1 cellular context compared by ENCODE assay signal in the genomic region with DNA sequence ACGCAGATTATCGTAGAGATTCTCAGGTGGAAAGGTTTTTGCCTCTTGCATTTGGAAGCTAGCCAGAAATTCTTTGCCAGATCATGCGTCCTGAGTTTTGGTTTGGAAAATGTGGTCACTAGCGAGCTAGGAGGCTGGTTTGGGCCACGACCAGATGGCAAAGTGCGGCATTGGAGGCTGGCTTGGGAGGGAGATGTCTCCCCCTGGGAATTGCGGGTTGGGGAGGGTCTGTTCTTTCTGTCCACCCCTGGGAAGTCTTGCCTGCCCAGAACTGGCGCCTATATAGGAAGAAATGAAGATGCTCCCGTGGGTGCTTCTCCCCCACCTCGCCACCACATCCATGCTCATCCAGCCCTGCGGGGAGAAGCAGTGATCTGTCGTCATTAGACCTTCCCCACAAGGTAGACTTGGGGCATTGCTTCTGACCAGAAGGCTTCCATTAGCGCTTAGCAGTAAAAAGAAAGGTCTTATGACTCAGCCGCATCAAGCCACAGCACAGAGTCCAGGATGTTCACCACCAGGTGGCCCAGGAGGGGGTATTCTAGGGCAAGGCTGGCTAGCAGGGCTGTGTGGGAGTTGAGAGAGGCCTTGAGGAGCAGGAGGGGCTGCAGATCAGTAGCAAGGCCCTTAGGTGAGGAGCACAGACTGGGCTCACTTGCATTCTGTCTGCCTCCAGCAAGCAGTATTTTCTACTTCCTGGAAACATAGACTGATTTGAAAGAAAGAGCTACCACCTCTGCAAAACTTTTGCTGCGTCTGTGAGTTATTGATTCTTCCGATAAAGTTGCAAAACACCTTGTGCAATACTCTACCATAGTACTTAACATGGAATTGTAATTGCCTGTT.
TF ChIP-seq lines count a peak whose summit lies in the region.

No MANE protein-coding gene starts in this region.

TF ChIP-seq in HepG2, 621 proteins besides CTCF, POLR2A, EP300 and RAD21 (continued from another document and continues in another):
- TF ChIP-seq MLXIP (CRISPR knock-in tag; IDR thresholded peaks at IDR 0.05; ENCODE audit: borderline replicate concordance), result no peak
- no peak for TF ChIP-seq SNAI1 (CRISPR knock-in tag; IDR thresholded peaks at IDR 0.05; ENCODE audit: borderline replicate concordance)
- TF ChIP-seq, protein P1, sequence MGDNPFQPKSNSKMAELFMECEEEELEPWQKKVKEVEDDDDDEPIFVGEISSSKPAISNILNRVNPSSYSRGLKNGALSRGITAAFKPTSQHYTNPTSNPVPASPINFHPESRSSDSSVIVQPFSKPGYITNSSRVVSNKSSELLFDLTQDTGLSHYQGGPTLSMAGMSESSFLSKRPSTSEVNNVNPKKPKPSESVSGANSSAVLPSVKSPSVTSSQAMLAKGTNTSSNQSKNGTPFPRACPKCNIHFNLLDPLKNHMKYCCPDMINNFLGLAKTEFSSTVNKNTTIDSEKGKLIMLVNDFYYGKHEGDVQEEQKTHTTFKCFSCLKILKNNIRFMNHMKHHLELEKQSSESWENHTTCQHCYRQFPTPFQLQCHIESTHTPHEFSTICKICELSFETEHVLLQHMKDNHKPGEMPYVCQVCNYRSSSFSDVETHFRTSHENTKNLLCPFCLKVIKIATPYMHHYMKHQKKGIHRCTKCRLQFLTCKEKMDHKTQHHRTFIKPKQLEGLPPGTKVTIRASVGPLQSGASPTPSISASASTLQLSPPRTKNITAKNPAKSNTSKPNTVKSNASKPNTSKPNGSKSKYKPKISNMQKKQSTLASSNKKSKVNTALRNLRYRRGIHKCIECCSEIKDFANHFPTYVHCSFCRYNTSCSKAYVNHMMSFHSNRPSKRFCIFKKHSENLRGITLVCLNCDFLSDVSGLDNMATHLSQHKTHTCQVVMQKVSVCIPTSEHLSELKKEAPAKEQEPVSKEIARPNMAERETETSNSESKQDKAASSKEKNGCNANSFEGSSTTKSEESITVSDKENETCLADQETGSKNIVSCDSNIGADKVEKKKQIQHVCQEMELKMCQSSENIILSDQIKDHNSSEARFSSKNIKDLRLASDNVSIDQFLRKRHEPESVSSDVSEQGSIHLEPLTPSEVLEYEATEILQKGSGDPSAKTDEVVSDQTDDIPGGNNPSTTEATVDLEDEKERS (CRISPR knock-in tag; IDR thresholded peaks at IDR 0.05), result no peak
- TF ChIP-seq ZNF891 (CRISPR knock-in tag; IDR thresholded peaks at IDR 0.05), result 0 out of 2 replicates have a peak, but pooled peaks have one; percentile 28
- TF ChIP-seq DPF2 (CRISPR knock-in tag; IDR thresholded peaks at IDR 0.05; ENCODE audit: borderline replicate concordance, low read depth), result no peak
- TF ChIP-seq, protein P2, sequence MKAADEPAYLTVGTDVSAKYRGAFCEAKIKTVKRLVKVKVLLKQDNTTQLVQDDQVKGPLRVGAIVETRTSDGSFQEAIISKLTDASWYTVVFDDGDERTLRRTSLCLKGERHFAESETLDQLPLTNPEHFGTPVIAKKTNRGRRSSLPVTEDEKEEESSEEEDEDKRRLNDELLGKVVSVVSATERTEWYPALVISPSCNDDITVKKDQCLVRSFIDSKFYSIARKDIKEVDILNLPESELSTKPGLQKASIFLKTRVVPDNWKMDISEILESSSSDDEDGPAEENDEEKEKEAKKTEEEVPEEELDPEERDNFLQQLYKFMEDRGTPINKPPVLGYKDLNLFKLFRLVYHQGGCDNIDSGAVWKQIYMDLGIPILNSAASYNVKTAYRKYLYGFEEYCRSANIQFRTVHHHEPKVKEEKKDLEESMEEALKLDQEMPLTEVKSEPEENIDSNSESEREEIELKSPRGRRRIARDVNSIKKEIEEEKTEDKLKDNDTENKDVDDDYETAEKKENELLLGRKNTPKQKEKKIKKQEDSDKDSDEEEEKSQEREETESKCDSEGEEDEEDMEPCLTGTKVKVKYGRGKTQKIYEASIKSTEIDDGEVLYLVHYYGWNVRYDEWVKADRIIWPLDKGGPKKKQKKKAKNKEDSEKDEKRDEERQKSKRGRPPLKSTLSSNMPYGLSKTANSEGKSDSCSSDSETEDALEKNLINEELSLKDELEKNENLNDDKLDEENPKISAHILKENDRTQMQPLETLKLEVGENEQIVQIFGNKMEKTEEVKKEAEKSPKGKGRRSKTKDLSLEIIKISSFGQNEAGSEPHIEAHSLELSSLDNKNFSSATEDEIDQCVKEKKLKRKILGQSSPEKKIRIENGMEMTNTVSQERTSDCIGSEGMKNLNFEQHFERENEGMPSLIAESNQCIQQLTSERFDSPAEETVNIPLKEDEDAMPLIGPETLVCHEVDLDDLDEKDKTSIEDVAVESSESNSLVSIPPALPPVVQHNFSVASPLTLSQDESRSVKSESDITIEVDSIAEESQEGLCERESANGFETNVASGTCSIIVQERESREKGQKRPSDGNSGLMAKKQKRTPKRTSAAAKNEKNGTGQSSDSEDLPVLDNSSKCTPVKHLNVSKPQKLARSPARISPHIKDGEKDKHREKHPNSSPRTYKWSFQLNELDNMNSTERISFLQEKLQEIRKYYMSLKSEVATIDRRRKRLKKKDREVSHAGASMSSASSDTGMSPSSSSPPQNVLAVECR (CRISPR knock-in tag; IDR thresholded peaks at IDR 0.05; ENCODE audit: borderline replicate concordance), result peak; percentile 16; the same call in 1 of the 2 replicates
- TF ChIP-seq NONO (IDR thresholded peaks at IDR 0.05), result no peak
- 0 out of 2 replicates have a peak, but pooled peaks have one; percentile 38 for TF ChIP-seq NONO (CRISPR knock-in tag; conservative IDR thresholded peaks at IDR 0.05)
- no peak for TF ChIP-seq KLF12 (CRISPR knock-in tag; IDR thresholded peaks at IDR 0.05; ENCODE audit: borderline replicate concordance)
- no peak for TF ChIP-seq ZNF235 (CRISPR knock-in tag; IDR thresholded peaks at IDR 0.05; ENCODE audit: borderline replicate concordance)
- TF ChIP-seq GABPB1 (CRISPR knock-in tag; IDR thresholded peaks at IDR 0.05), result no peak; the same call in 1 of the 2 replicates
- peak; percentile 14; the same call in 1 of the 2 replicates for TF ChIP-seq KDM6A (CRISPR knock-in tag; IDR thresholded peaks at IDR 0.05; ENCODE audit: low read depth)
- TF ChIP-seq MIXL1 (CRISPR knock-in tag; IDR thresholded peaks at IDR 0.05), result peak; percentile 29; the same call in 1 of the 2 replicates
- 0 out of 2 replicates have a peak, but pooled peaks have one; percentile 37 for TF ChIP-seq HOXA3 (CRISPR knock-in tag; IDR thresholded peaks at IDR 0.05)
- TF ChIP-seq SKI (IDR thresholded peaks at IDR 0.05; ENCODE audit: partially characterized antibody), result peak; percentile 36
- TF ChIP-seq RARA (CRISPR knock-in tag; IDR thresholded peaks at IDR 0.05), result peak; percentile 41; the same call in 1 of the 2 replicates
- peak; percentile 63 for TF ChIP-seq PAXIP1 (CRISPR knock-in tag; conservative IDR thresholded peaks at IDR 0.05)
- no peak for TF ChIP-seq ZNF720 (CRISPR knock-in tag; IDR thresholded peaks at IDR 0.05)
- TF ChIP-seq MIER3 (CRISPR knock-in tag; IDR thresholded peaks at IDR 0.05; ENCODE audit: borderline replicate concordance), result peak; percentile 62; the same call in 1 of the 2 replicates
- TF ChIP-seq ZNF234 (CRISPR knock-in tag; conservative IDR thresholded peaks at IDR 0.05), result no peak
- TF ChIP-seq, protein P3, sequence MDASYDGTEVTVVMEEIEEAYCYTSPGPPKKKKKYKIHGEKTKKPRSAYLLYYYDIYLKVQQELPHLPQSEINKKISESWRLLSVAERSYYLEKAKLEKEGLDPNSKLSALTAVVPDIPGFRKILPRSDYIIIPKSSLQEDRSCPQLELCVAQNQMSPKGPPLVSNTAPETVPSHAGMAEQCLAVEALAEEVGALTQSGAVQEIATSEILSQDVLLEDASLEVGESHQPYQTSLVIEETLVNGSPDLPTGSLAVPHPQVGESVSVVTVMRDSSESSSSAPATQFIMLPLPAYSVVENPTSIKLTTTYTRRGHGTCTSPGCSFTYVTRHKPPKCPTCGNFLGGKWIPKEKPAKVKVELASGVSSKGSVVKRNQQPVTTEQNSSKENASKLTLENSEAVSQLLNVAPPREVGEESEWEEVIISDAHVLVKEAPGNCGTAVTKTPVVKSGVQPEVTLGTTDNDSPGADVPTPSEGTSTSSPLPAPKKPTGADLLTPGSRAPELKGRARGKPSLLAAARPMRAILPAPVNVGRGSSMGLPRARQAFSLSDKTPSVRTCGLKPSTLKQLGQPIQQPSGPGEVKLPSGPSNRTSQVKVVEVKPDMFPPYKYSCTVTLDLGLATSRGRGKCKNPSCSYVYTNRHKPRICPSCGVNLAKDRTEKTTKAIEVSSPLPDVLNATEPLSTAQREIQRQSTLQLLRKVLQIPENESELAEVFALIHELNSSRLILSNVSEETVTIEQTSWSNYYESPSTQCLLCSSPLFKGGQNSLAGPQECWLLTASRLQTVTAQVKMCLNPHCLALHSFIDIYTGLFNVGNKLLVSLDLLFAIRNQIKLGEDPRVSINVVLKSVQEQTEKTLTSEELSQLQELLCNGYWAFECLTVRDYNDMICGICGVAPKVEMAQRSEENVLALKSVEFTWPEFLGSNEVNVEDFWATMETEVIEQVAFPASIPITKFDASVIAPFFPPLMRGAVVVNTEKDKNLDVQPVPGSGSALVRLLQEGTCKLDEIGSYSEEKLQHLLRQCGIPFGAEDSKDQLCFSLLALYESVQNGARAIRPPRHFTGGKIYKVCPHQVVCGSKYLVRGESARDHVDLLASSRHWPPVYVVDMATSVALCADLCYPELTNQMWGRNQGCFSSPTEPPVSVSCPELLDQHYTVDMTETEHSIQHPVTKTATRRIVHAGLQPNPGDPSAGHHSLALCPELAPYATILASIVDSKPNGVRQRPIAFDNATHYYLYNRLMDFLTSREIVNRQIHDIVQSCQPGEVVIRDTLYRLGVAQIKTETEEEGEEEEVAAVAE (CRISPR knock-in tag; IDR thresholded peaks at IDR 0.05; ENCODE audit: borderline replicate concordance), result 0 out of 2 replicates have a peak, but pooled peaks have one; percentile 50
- no peak for TF ChIP-seq NAIF1 (CRISPR knock-in tag; IDR thresholded peaks at IDR 0.05; ENCODE audit: borderline replicate concordance)
- TF ChIP-seq ERF (CRISPR knock-in tag; IDR thresholded peaks at IDR 0.05), result peak; percentile 69; the same call in 1 of the 2 replicates
- TF ChIP-seq ZSCAN9 (CRISPR knock-in tag; IDR thresholded peaks at IDR 0.05; ENCODE audit: borderline replicate concordance), result 0 out of 2 replicates have a peak, but pooled peaks have one; percentile 44
- TF ChIP-seq, protein P4, sequence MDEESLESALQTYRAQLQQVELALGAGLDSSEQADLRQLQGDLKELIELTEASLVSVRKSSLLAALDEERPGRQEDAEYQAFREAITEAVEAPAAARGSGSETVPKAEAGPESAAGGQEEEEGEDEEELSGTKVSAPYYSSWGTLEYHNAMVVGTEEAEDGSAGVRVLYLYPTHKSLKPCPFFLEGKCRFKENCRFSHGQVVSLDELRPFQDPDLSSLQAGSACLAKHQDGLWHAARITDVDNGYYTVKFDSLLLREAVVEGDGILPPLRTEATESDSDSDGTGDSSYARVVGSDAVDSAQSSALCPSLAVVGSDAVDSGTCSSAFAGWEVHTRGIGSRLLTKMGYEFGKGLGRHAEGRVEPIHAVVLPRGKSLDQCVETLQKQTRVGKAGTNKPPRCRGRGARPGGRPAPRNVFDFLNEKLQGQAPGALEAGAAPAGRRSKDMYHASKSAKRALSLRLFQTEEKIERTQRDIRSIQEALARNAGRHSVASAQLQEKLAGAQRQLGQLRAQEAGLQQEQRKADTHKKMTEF (CRISPR knock-in tag; IDR thresholded peaks at IDR 0.05), result peak; percentile 76
- TF ChIP-seq, protein P5, sequence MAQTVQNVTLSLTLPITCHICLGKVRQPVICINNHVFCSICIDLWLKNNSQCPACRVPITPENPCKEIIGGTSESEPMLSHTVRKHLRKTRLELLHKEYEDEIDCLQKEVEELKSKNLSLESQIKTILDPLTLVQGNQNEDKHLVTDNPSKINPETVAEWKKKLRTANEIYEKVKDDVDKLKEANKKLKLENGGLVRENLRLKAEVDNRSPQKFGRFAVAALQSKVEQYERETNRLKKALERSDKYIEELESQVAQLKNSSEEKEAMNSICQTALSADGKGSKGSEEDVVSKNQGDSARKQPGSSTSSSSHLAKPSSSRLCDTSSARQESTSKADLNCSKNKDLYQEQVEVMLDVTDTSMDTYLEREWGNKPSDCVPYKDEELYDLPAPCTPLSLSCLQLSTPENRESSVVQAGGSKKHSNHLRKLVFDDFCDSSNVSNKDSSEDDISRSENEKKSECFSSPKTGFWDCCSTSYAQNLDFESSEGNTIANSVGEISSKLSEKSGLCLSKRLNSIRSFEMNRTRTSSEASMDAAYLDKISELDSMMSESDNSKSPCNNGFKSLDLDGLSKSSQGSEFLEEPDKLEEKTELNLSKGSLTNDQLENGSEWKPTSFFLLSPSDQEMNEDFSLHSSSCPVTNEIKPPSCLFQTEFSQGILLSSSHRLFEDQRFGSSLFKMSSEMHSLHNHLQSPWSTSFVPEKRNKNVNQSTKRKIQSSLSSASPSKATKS (CRISPR knock-in tag; IDR thresholded peaks at IDR 0.05), result no peak
- TF ChIP-seq ZNF44 (CRISPR knock-in tag; IDR thresholded peaks at IDR 0.05), result no peak
